Comparison of ENCODE assay signal across 8 cellular contexts in genomic region chrX:71128915-71129765, GRCh38. TPM values are rescaled to one million over a fixed set of nuclear protein-coding genes. Genes with fewer than 3 reads are reported as not detected.
DNase-seq lines count a peak whose midpoint lies in the region; ATAC-seq, FAIRE-seq and TF ChIP-seq lines count a peak whose summit lies in the region.

No MANE protein-coding gene starts in this region.

- no peaks in the 10 kb centered on the region for H3K27me3 Mint-ChIP-seq in type B pancreatic cell

- 27 to 35% (median 27%) methylated on average over 18 of the region's 18 CpGs for WGBS in ovary, 3 donors

- peaks cover 5% of the 10 kb centered on the region for H3K4me1 Mint-ChIP-seq in type B pancreatic cell (ENCODE audit: unreplicated experiment)

- no peaks in the 10 kb centered on the region for H3K9me3 ChIP-seq in ovary

- TF ChIP-seq POLR2A in GM12891 (IDR thresholded peaks at IDR 0.05; ENCODE audit: low read depth, low read length) (no peak), ovary (IDR thresholded peaks at IDR 0.05) (no peak)

- ATAC-seq in HG03097 (IDR thresholded peaks at IDR 0.05; ENCODE audit: low FRiP score, unreplicated experiment) (peak; percentile 64), HG03280 (IDR thresholded peaks at IDR 0.05; ENCODE audit: unreplicated experiment) (no peak)

- no peaks in the 10 kb centered on the region for H3K4me1 ChIP-seq in ovary (ENCODE audit: insufficient read depth)

- H3K27me3 ChIP-seq in ovary: no peaks in the 10 kb centered on the region

- peak overlapping the region in 1 of 2 donors; percentile 16 for H3K27ac ChIP-seq in ovary

- DNase-seq in GM12891 (ENCODE audit: insufficient read length, low spot score): no peak
- peak; percentile 50 for DNase-seq in RPMI7951 (ENCODE audit: low read depth)
- peak; percentile 64 for DNase-seq in activated effector memory CD4-positive, alpha-beta T cell treated with Interleukin-2 at 50 U/mL for 16 hours
- peak; percentile 59 for DNase-seq in fibroblast of villous mesenchyme (ENCODE audit: low read depth)
- DNase-seq in ovary: peak; percentile 53 to 82 (median 73)
- peak; percentile 76 for DNase-seq in type B pancreatic cell (ENCODE audit: extremely low spot score, unreplicated experiment)

- no peaks in the 10 kb centered on the region for H3K36me3 ChIP-seq in ovary

- peaks cover 17% of the 10 kb centered on the region for H3K36me3 Mint-ChIP-seq in type B pancreatic cell

- TF ChIP-seq CTCF in fibroblast of villous mesenchyme (IDR thresholded peaks at IDR 0.05; ENCODE audit: insufficient read depth, low read depth, low read length): peak; percentile 78
- TF ChIP-seq CTCF in ovary (IDR thresholded peaks at IDR 0.05): peak; percentile 44 to 62 (median 58)
- peak; percentile 82 for TF ChIP-seq CTCF in type B pancreatic cell (conservative IDR thresholded peaks at IDR 0.05)

- H3K9me3 Mint-ChIP-seq in type B pancreatic cell: no peaks in the 10 kb centered on the region

- no peak overlapping the region for H3K4me3 Mint-ChIP-seq in type B pancreatic cell

- intact Hi-C loops in ovary (cut with DNase I): no loop called here

- FAIRE-seq in GM12891 (lab: Jason Lieb, UNC): peak; percentile 84

- H3K4me3 ChIP-seq in fibroblast of villous mesenchyme (ENCODE audit: low read depth, low read length) (no peak overlapping the region), ovary (no peak overlapping the region)

- TF ChIP-seq EP300 in ovary (IDR thresholded peaks at IDR 0.05): no peak

- H3K27ac Mint-ChIP-seq in type B pancreatic cell: peak overlapping the region; percentile 3

TF ChIP-seq in GM12891, 5 proteins besides CTCF, POLR2A, EP300 and RAD21:
- TF ChIP-seq TAF1 (IDR thresholded peaks at IDR 0.05; ENCODE audit: low read depth, low read length) (no peak), SPI1 (IDR thresholded peaks at IDR 0.05; ENCODE audit: low read depth, low read length) (no peak), PAX5 (IDR thresholded peaks at IDR 0.05; ENCODE audit: insufficient read depth, low read length, severe bottlenecking) (no peak), POU2F2 (IDR thresholded peaks at IDR 0.05; ENCODE audit: low read depth, low read length) (no peak), POLR2AphosphoS5 (IDR thresholded peaks at IDR 0.05; ENCODE audit: low read depth, low read length) (no peak)

RNA-seq across cellular contexts. Expression of gene MED12, which starts 10.7 kb away (rescaled TPM):
- polyA plus RNA-seq in GM12891 (2012; ENCODE audit: low read depth, missing spikeins): 21.0 TPM
- total RNA-seq in RPMI7951 (2014; rRNA removed; shearing (Covaris generic)): 19.3 and 35.1 TPM in 2 replicates
- total RNA-seq in fibroblast of villous mesenchyme (31.5 and 34.5 TPM in 2 replicates), ovary (10 to 100 TPM; 36.5 to 68.4 (median 60.4) TPM), type B pancreatic cell (ENCODE audit: low replicate concordance) (44.1 and 77.2 TPM in 2 replicates)
- 10 to 100 TPM; 27.8 to 40.0 TPM for polyA plus RNA-seq in ovary

RNA-seq across cellular contexts. Expression of gene NLGN3, which starts 15.5 kb away (rescaled TPM):
- polyA plus RNA-seq in GM12891 (2012; ENCODE audit: low read depth, missing spikeins): 0.37 TPM
- under 0.01 and 0.10 TPM in 2 replicates for total RNA-seq in RPMI7951 (2014; rRNA removed; shearing (Covaris generic))
- 0.32 and 0.43 TPM in 2 replicates for total RNA-seq in fibroblast of villous mesenchyme
- 10 to 100 TPM in 1 of 7 donors, 1 to 10 TPM in 6; 2.1 to 10.9 (median 6.7) TPM for total RNA-seq in ovary
- 1 to 10 TPM; 2.5 to 5.2 TPM for polyA plus RNA-seq in ovary
- total RNA-seq in type B pancreatic cell (ENCODE audit: low replicate concordance): 0.86 and 17.9 TPM in 2 replicates

RNA-seq across cellular contexts. Expression of gene IL2RG, which starts 17.8 kb away (rescaled TPM):
- polyA plus RNA-seq in GM12891 (2012; ENCODE audit: low read depth, missing spikeins): 243 TPM
- total RNA-seq in RPMI7951 (2014; rRNA removed; shearing (Covaris generic)): not detected in 2 replicates
- total RNA-seq in fibroblast of villous mesenchyme: not detected in 2 replicates
- total RNA-seq in ovary: 1 to 10 TPM in 5 of 7 donors, under 1 TPM in 2; 0.45 to 5.1 (median 1.5) TPM
- polyA plus RNA-seq in ovary: 10 to 100 TPM in 1 of 2 donors, 1 to 10 TPM in 1; 1.2 to 24.0 TPM
- 1.5 and 5.2 TPM in 2 replicates for total RNA-seq in type B pancreatic cell (ENCODE audit: low replicate concordance)

RNA-seq across cellular contexts. Expression of gene CXorf65, which starts 22.6 kb away (rescaled TPM):
- 4.8 TPM for polyA plus RNA-seq in GM12891 (2012; ENCODE audit: low read depth, missing spikeins)
- not detected in 2 replicates for total RNA-seq in RPMI7951 (2014; rRNA removed; shearing (Covaris generic))
- total RNA-seq in fibroblast of villous mesenchyme (not detected in 2 replicates), ovary (not detected), type B pancreatic cell (ENCODE audit: low replicate concordance) (not detected in 2 replicates)
- polyA plus RNA-seq in ovary: not detected

RNA-seq across cellular contexts. Expression of gene FOXO4, which starts 33.5 kb away (rescaled TPM):
- 2.4 TPM for polyA plus RNA-seq in GM12891 (2012; ENCODE audit: low read depth, missing spikeins)
- total RNA-seq in RPMI7951 (2014; rRNA removed; shearing (Covaris generic)): 4.2 and 4.3 TPM in 2 replicates
- 4.3 and 4.5 TPM in 2 replicates for total RNA-seq in fibroblast of villous mesenchyme
- total RNA-seq in ovary: 10 to 100 TPM; 16.7 to 70.2 (median 48.2) TPM
- polyA plus RNA-seq in ovary: 10 to 100 TPM; 33.1 to 35.2 TPM
- 18.8 and 34.1 TPM in 2 replicates for total RNA-seq in type B pancreatic cell (ENCODE audit: low replicate concordance)
